ENCODE assay signal across 8 cellular contexts in genomic region chr4:6414578-6414977, GRCh38. TPM values are rescaled to one million over a fixed set of nuclear protein-coding genes. Genes with fewer than 3 reads are reported as not detected.
"Had no signal": no experiment of that assay in that cellular context is flagged by ENCODE, and none has a peak within 500 bp of the region (broad histone marks: within the 10 kb centered on the region; RNA-seq: fewer than 3 reads in every experiment).

No MANE protein-coding gene starts in this region.

- ATAC-seq: GM23338, HCT116, K562 had no signal

- H2AFZ ChIP-seq: GM23338 had no signal

- H3K9me3 Mint-ChIP-seq: GM23338, HFFc6 had no signal

- H3K36me3 ChIP-seq: HAP-1 had no signal

- H3K9me3 ChIP-seq: HAP-1 had no signal

- FAIRE-seq: HTR-8/SVneo, K562 had no signal

- H3K4me1 ChIP-seq: HAP-1 had no signal

- H3K4me3 ChIP-seq: GM23338, HAP-1, K562 had no signal

- H3K4me3 Mint-ChIP-seq: GM23338, HFFc6 had no signal

- DNase-seq: H7, HFFc6, IMR-90 had no signal

- H3K4me2 ChIP-seq: GM23338 had no signal

- H3K27ac Mint-ChIP-seq: GM23338, HFFc6 had no signal

RNA-seq across cellular contexts. Expression of gene PPP2R2C, which starts 57.8 kb away (rescaled TPM):
- total RNA-seq: IMR-90 had no signal
